ENCODE assay signal across 21 cellular contexts in genomic region chr2:183752571-183752970, GRCh38.
A peak's percentile ranks its signal among the peaks of the same experiment; 100 is the strongest.
DNase-seq lines count a peak whose midpoint lies in the region; ATAC-seq, FAIRE-seq and TF ChIP-seq lines count a peak whose summit lies in the region.
"Had no signal": no experiment of that assay in that cellular context is flagged by ENCODE, and none has a peak within 500 bp of the region (broad histone marks: within the 10 kb centered on the region; RNA-seq: fewer than 3 reads in every experiment).

No MANE protein-coding gene starts in this region.

- ATAC-seq in GM23338, result no peak
- ATAC-seq: K562 had no signal

- H3K9me2 ChIP-seq in GM23338 (ENCODE audit: insufficient read depth), result 0 out of 2 replicates have a peak, but pooled peaks cover 3% of the 10 kb centered on the region

- H4K8ac ChIP-seq in H1 (ENCODE audit: extremely low read depth, insufficient read depth, low read length), result no peak overlapping the region

- H4K5ac ChIP-seq in H1 (ENCODE audit: insufficient read length, low read depth, low read length), result no peak overlapping the region

- H3K4ac ChIP-seq in H1 (replicated peaks; ENCODE audit: insufficient read length, low read depth, low read length), result no peak overlapping the region

- H3K27me3 ChIP-seq in GM23338 (ENCODE audit: insufficient read depth) (no peaks in the 10 kb centered on the region), H1 (replicated peaks in 1 of 4; ENCODE audit: control insufficient read depth in 3 of 4, extremely low read depth in 1 of 4, insufficient read depth in 3 of 4, low read length in 3 of 4) (no peaks in the 10 kb centered on the region), neural progenitor cell (no peaks in the 10 kb centered on the region), esophagus muscularis mucosa (no peaks in the 10 kb centered on the region)
- H3K27me3 ChIP-seq: BLaER1 treated with 17β-estradiol and CSF1 and Interleukin-3, amounts not matched to agents 10 nM and 100 nM had no signal

- CTCF ChIA-PET in H1 (lab: Charles Lee; ENCODE audit: partially characterized antibody), result interaction anchor here (1.1 to 1.4 kb wide), 4 partner anchors 50 to 256 kb away, joined by 3 read pairs; no protein-coding TSS in a partner anchor

- no peaks in the 10 kb centered on the region for H3K9me3 Mint-ChIP-seq in GM23338
- no peaks in the 10 kb centered on the region for H3K9me3 Mint-ChIP-seq in neural progenitor cell

- TF ChIP-seq RAD21 in H1 (IDR thresholded peaks at IDR 0.05 in 1 of 2, conservative IDR thresholded peaks at IDR 0.05 in 1 of 2; ENCODE audit: low read depth in 2 of 2, low read length in 2 of 2), result peak; percentile 29 to 30

- no peak overlapping the region for H2BK20ac ChIP-seq in H1 (ENCODE audit: low read length)

- H3K79me1 ChIP-seq in H1 (ENCODE audit: low read depth, low read length), result no peaks in the 10 kb centered on the region

- H2AFZ ChIP-seq in GM23338 (no peak overlapping the region), H1 (ENCODE audit: low read length) (no peak overlapping the region), neural progenitor cell (replicated peaks) (no peak overlapping the region)

- no peak overlapping the region for H2BK120ac ChIP-seq in H1 (replicated peaks; ENCODE audit: low read depth, low read length)

- no peak overlapping the region for H2BK15ac ChIP-seq in H1 (ENCODE audit: low read length)

- H3K4me3 Mint-ChIP-seq in GM23338 (no peak overlapping the region), neural progenitor cell (no peak overlapping the region)
- H3K4me3 Mint-ChIP-seq: B cell; CD4-positive, CD25-positive, alpha-beta regulatory T cell; CD8-positive, alpha-beta memory T cell; HFFc6 had no signal

- no peak overlapping the region for H3K56ac ChIP-seq in H1 (replicated peaks; ENCODE audit: insufficient read length, low read depth, low read length)

- TF ChIP-seq CTCF in GM23338 (conservative IDR thresholded peaks at IDR 0.05; ENCODE audit: low read depth in 2 of 2) (peak; percentile 18 to 34; a peak in 3 of 4 replicates), LNCaP clone FGC (IDR thresholded peaks at IDR 0.05; ENCODE audit: control insufficient read depth, extremely low read depth, insufficient read depth) (0 out of 2 replicates have a peak, but pooled peaks have one; percentile 15), H1 (IDR thresholded peaks at IDR 0.05; ENCODE audit: control extremely low read depth in 1 of 3, insufficient read depth in 1 of 3, low read depth in 1 of 3, low read length in 3 of 3) (peak in 1 of 3 experiments; percentile 11; a peak in 1 of 4 replicates), neural progenitor cell (IDR thresholded peaks at IDR 0.05) (peak; percentile 12), esophagus muscularis mucosa (IDR thresholded peaks at IDR 0.05) (no peak)

- no peak for DNase-seq in GM23338 (ENCODE audit: low spot score)
- no peak for DNase-seq in LNCaP clone FGC (ENCODE audit: low read depth)
- no peak for DNase-seq in H1 (ENCODE audit: low read depth in 1 of 2, low spot score in 2 of 2)
- DNase-seq in neural progenitor cell (ENCODE audit: low spot score), result no peak
- DNase-seq in urothelium cell line (ENCODE audit: low spot score), result no peak
- no peak for DNase-seq in esophagus muscularis mucosa (ENCODE audit: extremely low spot score)
- no peak for DNase-seq in germinal center (ENCODE audit: low spot score)
- DNase-seq in UCSD-AML1 (lab: John Stamatoyannopoulos, UW; ENCODE audit: unreplicated experiment), result no peak
- DNase-seq: CD4-positive, CD25-positive, alpha-beta regulatory T cell; CD8-positive, alpha-beta memory T cell; COR-L47; DMS 273 treated with DMSO at 0.1 percent for 48 hours; HFFc6; IMR-90 had no signal

- H3K4me3 ChIP-seq in GM23338 (no peak overlapping the region), LNCaP clone FGC (ENCODE audit: low read depth, low read length) (no peak overlapping the region), H1 (ENCODE audit: extremely low read depth in 1 of 4, insufficient read depth in 2 of 4, low read depth in 3 of 4, low read length in 4 of 4) (no peak overlapping the region), neural progenitor cell (no peak overlapping the region), esophagus muscularis mucosa (no peak overlapping the region)
- H3K4me3 ChIP-seq: BLaER1 treated with 17β-estradiol and CSF1 and Interleukin-3, amounts not matched to agents 10 nM and 100 nM; K562 had no signal

- H3K36me3 Mint-ChIP-seq in GM23338 (ENCODE audit: low read depth) (no peaks in the 10 kb centered on the region), neural progenitor cell (no peaks in the 10 kb centered on the region)
- H3K36me3 Mint-ChIP-seq: CD4-positive, CD25-positive, alpha-beta regulatory T cell; CD8-positive, alpha-beta memory T cell had no signal

- intact Hi-C loops in esophagus muscularis mucosa (cut with DNase I), result no loop called here

- H3K27ac ChIP-seq in GM23338 (ENCODE audit: low read depth) (no peak overlapping the region), H1 (ENCODE audit: low read depth, low read length) (no peak overlapping the region), neural progenitor cell (no peak overlapping the region), esophagus muscularis mucosa (replicated peaks in 1 of 4) (no peak overlapping the region)
- H3K27ac ChIP-seq: BLaER1 treated with 17β-estradiol and CSF1 and Interleukin-3, amounts not matched to agents 10 nM and 100 nM had no signal

- H3K9ac ChIP-seq in H1 (replicated peaks in 1 of 4; ENCODE audit: extremely low read depth in 1 of 4, low read depth in 3 of 4, low read length in 3 of 4) (no peak overlapping the region), neural progenitor cell (no peak overlapping the region)
- H3K9ac ChIP-seq: BLaER1 treated with 17β-estradiol and CSF1 and Interleukin-3, amounts not matched to agents 10 nM and 100 nM had no signal

- H3K4me1 Mint-ChIP-seq in GM23338 (peaks cover 10% of the 10 kb centered on the region), neural progenitor cell (no peaks in the 10 kb centered on the region)
- H3K4me1 Mint-ChIP-seq: B cell; CD4-positive, CD25-positive, alpha-beta regulatory T cell; CD8-positive, alpha-beta memory T cell had no signal

- H3K4me2 ChIP-seq in GM23338 (no peak overlapping the region), H1 (ENCODE audit: insufficient read depth in 1 of 2, low read depth in 2 of 2, low read length in 2 of 2) (no peak overlapping the region), neural progenitor cell (no peak overlapping the region)
- H3K4me2 ChIP-seq: BLaER1 treated with 17β-estradiol and CSF1 and Interleukin-3, amounts not matched to agents 10 nM and 100 nM had no signal

- no peaks in the 10 kb centered on the region for H3K27me3 Mint-ChIP-seq in GM23338 (ENCODE audit: insufficient read depth, low read depth, poor library complexity)
- H3K27me3 Mint-ChIP-seq in neural progenitor cell (ENCODE audit: insufficient read depth, low read depth), result no peaks in the 10 kb centered on the region
- H3K27me3 Mint-ChIP-seq: B cell; CD4-positive, CD25-positive, alpha-beta regulatory T cell; CD8-positive, alpha-beta memory T cell had no signal

- TF ChIP-seq EP300 in H1 (IDR thresholded peaks at IDR 0.05; ENCODE audit: borderline replicate concordance in 1 of 2, low read depth in 2 of 2, low read length in 2 of 2), result no peak
- TF ChIP-seq EP300 in esophagus muscularis mucosa (IDR thresholded peaks at IDR 0.05), result no peak

- no peaks in the 10 kb centered on the region for H3K36me3 ChIP-seq in GM23338 (ENCODE audit: insufficient read depth)
- no peaks in the 10 kb centered on the region for H3K36me3 ChIP-seq in H1 (ENCODE audit: control insufficient read depth in 2 of 4, insufficient read depth in 4 of 4, low read length in 3 of 4)
- H3K36me3 ChIP-seq in neural progenitor cell, result no peaks in the 10 kb centered on the region
- no peaks in the 10 kb centered on the region for H3K36me3 ChIP-seq in esophagus muscularis mucosa
- H3K36me3 ChIP-seq: BLaER1 treated with 17β-estradiol and CSF1 and Interleukin-3, amounts not matched to agents 10 nM and 100 nM had no signal

- H3K9me3 ChIP-seq in H1 (ENCODE audit: insufficient read depth in 2 of 2, low read depth in 1 of 2, low read length in 1 of 2) (no peaks in the 10 kb centered on the region), neural progenitor cell (ENCODE audit: low read depth) (no peaks in the 10 kb centered on the region), esophagus muscularis mucosa (no peaks in the 10 kb centered on the region)
- H3K9me3 ChIP-seq: BLaER1 treated with 17β-estradiol and CSF1 and Interleukin-3, amounts not matched to agents 10 nM and 100 nM had no signal

- no peak overlapping the region for H3K18ac ChIP-seq in H1 (ENCODE audit: extremely low read depth, low read length)

- 87% methylated on average over 3 of the region's 3 CpGs; no CpG with 5 or more reads in 1 of the 2 experiments for WGBS in H1 (ENCODE audit: extremely low coverage in 1 of 2, insufficient coverage in 1 of 2, insufficient read length in 1 of 2, insufficient replicate concordance in 2 of 2, low coverage in 1 of 2, low lambda C conversion rate in 2 of 2, missing lambda C conversion rate in 1 of 2), 2 experiments
- WGBS in esophagus muscularis mucosa, result 90% methylated on average over 3 of the region's 3 CpGs

- FAIRE-seq in H1 (lab: Jason Lieb, UNC) (no peak), urothelium cell line (lab: Jason Lieb, UNC) (no peak)
- FAIRE-seq: G401.6, GM12892, GM18507, HTR-8/SVneo, K562 had no signal

- no peaks in the 10 kb centered on the region for H3K23me2 ChIP-seq in H1 (ENCODE audit: low read depth, low read length)

- no peaks in the 10 kb centered on the region for H4K20me1 ChIP-seq in GM23338 (replicated peaks; ENCODE audit: insufficient read depth)
- no peaks in the 10 kb centered on the region for H4K20me1 ChIP-seq in H1 (replicated peaks in 1 of 2; ENCODE audit: control insufficient read depth in 1 of 2, insufficient read depth in 2 of 2, low read length in 2 of 2)
- H4K20me1 ChIP-seq in neural progenitor cell (ENCODE audit: low read depth), result no peaks in the 10 kb centered on the region
- H4K20me1 ChIP-seq: BLaER1 treated with 17β-estradiol and CSF1 and Interleukin-3, amounts not matched to agents 10 nM and 100 nM had no signal

- H2AK5ac ChIP-seq in H1 (ENCODE audit: low read depth, low read length), result no peak overlapping the region

- no peaks in the 10 kb centered on the region for H3K79me2 ChIP-seq in GM23338 (replicated peaks; ENCODE audit: insufficient read depth)
- H3K79me2 ChIP-seq in H1 (ENCODE audit: control insufficient read depth in 1 of 2, insufficient read depth in 2 of 2, low read length in 2 of 2), result no peaks in the 10 kb centered on the region
- H3K79me2 ChIP-seq in neural progenitor cell (ENCODE audit: low read depth), result no peaks in the 10 kb centered on the region

- H3K14ac ChIP-seq in H1 (ENCODE audit: insufficient read length), result no peak overlapping the region

- H3F3A ChIP-seq in GM23338 (replicated peaks; ENCODE audit: low read depth), result no peaks in the 10 kb centered on the region
- H3F3A ChIP-seq in neural progenitor cell (ENCODE audit: low read depth), result no peaks in the 10 kb centered on the region

- POLR2A ChIA-PET in H1 (lab: Charles Lee; ENCODE audit: partially characterized antibody), result no interaction called here

- no peak for TF ChIP-seq POLR2A in H1 (IDR thresholded peaks at IDR 0.05; ENCODE audit: control extremely low read depth in 1 of 2, low read depth in 2 of 2, low read length in 2 of 2)
- TF ChIP-seq POLR2A in esophagus muscularis mucosa (IDR thresholded peaks at IDR 0.05; ENCODE audit: low read depth), result no peak

- no peak overlapping the region for H3K23ac ChIP-seq in H1 (ENCODE audit: insufficient read length)

- no peak overlapping the region for H2BK5ac ChIP-seq in H1 (ENCODE audit: low read depth, low read length)

- H2BK12ac ChIP-seq in H1 (ENCODE audit: low read depth, low read length), result no peak overlapping the region

- H4K91ac ChIP-seq in H1 (replicated peaks; ENCODE audit: insufficient read length, low read length), result no peak overlapping the region

- H3K4me1 ChIP-seq in GM23338 (ENCODE audit: insufficient read depth), result peaks cover 9% of the 10 kb centered on the region
- H3K4me1 ChIP-seq in H1 (replicated peaks in 1 of 4; ENCODE audit: control insufficient read depth in 3 of 4, insufficient read depth in 4 of 4, low read length in 3 of 4), result peaks cover 0 to 3% (median 0%) of the 10 kb centered on the region in 4 experiments; a peak in 1 of 7 replicates
- H3K4me1 ChIP-seq in neural progenitor cell, result no peaks in the 10 kb centered on the region
- H3K4me1 ChIP-seq in esophagus muscularis mucosa, result no peaks in the 10 kb centered on the region
- H3K4me1 ChIP-seq: BLaER1 treated with 17β-estradiol and CSF1 and Interleukin-3, amounts not matched to agents 10 nM and 100 nM had no signal

- H3K27ac Mint-ChIP-seq in GM23338 (no peak overlapping the region), neural progenitor cell (no peak overlapping the region)
- H3K27ac Mint-ChIP-seq: B cell; CD4-positive, CD25-positive, alpha-beta regulatory T cell; CD8-positive, alpha-beta memory T cell; HFFc6 had no signal

Comparison
In these comparisons a context has a peak if more than half of its experiments do, and no peak if none do; other contexts are left out.
1. CTCF ChIP-seq: peak in GM23338 (2 of 2), LNCaP clone FGC (single experiment) and neural progenitor cell (single experiment); none in esophagus muscularis mucosa (0 of 3).